Comparison of ENCODE assay signal across 8 cellular contexts in genomic region chr7:150404785-150405583, GRCh38. TPM values are rescaled to one million over a fixed set of nuclear protein-coding genes. Genes with fewer than 3 reads are reported as not detected.
DNase-seq lines count a peak whose midpoint lies in the region; TF ChIP-seq lines count a peak whose summit lies in the region.

No MANE protein-coding gene starts in this region.

- no peaks in the 10 kb centered on the region for H4K20me1 ChIP-seq in SK-N-SH (ENCODE audit: insufficient read depth)

- intact Hi-C loops in thyroid gland (cut with DNase I) = loop anchor here (5.0 kb wide), 1 partner anchor 33 kb away; no protein-coding TSS in a partner anchor

- H2AFZ ChIP-seq in SK-N-SH (ENCODE audit: low read depth) = peak overlapping the region; percentile 98
- H2AFZ ChIP-seq in parathyroid adenoma = peak overlapping the region; percentile 99

- H3K4me2 ChIP-seq in SK-N-SH (peak overlapping the region; percentile 98), parathyroid adenoma (ENCODE audit: low read length) (peak overlapping the region; percentile 63)

- H3K79me2 ChIP-seq in SK-N-SH (ENCODE audit: insufficient read depth) (no peaks in the 10 kb centered on the region), parathyroid adenoma (no peaks in the 10 kb centered on the region)

- TF ChIP-seq CTCF in LNCaP clone FGC (IDR thresholded peaks at IDR 0.05; ENCODE audit: control insufficient read depth, extremely low read depth, insufficient read depth) = peak; percentile 60
- TF ChIP-seq CTCF in SK-N-SH (IDR thresholded peaks at IDR 0.05) = peak; percentile 42
- peak; percentile 23 for TF ChIP-seq CTCF in cardiac muscle cell (IDR thresholded peaks at IDR 0.05; ENCODE audit: low read depth, low read length)
- peak; percentile 29 for TF ChIP-seq CTCF in parathyroid adenoma (IDR thresholded peaks at IDR 0.05)
- TF ChIP-seq CTCF in thyroid gland (IDR thresholded peaks at IDR 0.05) = peak in 3 of 6 experiments; percentile 3 to 28 (median 20)

- H3K4me1 ChIP-seq in SK-N-SH (ENCODE audit: control insufficient read depth in 1 of 2, insufficient read depth in 2 of 2, low read depth in 1 of 2, low read length in 1 of 2) (peaks cover 9 to 35% of the 10 kb centered on the region in 2 experiments), cardiac muscle cell (ENCODE audit: low read depth) (peaks cover 13% of the 10 kb centered on the region), parathyroid adenoma (peaks cover 21% of the 10 kb centered on the region), thyroid gland (peaks cover 42 to 64% of the 10 kb centered on the region in 2 donors)

- 9% methylated on average over 58 of the region's 86 CpGs for WGBS in SK-N-SH (ENCODE audit: low lambda C conversion rate)
- WGBS in thyroid gland, 2 donors = 2 to 4% methylated on average over 28 to 33 of the region's 86 CpGs

- peaks cover 0 to 3% of the 10 kb centered on the region in 2 experiments for H3K36me3 ChIP-seq in SK-N-SH (replicated peaks in 1 of 2; ENCODE audit: control insufficient read depth in 1 of 2, insufficient read depth in 2 of 2, low read length in 1 of 2)
- no peaks in the 10 kb centered on the region for H3K36me3 ChIP-seq in cardiac muscle cell
- H3K36me3 ChIP-seq in parathyroid adenoma (ENCODE audit: control insufficient read depth, insufficient read depth, low read length) = no peaks in the 10 kb centered on the region
- H3K36me3 ChIP-seq in thyroid gland = no peaks in the 10 kb centered on the region

- H3K27ac ChIP-seq in SK-N-SH (ENCODE audit: low read depth in 2 of 2, low read length in 1 of 2) (peak overlapping the region; percentile 56 to 87), cardiac muscle cell (peak overlapping the region; percentile 82), parathyroid adenoma (peak overlapping the region; percentile 85), thyroid gland (peak overlapping the region; percentile 90 to 95 (median 94))

- POLR2A ChIA-PET in SK-N-SH (lab: Yijun Ruan, JAX) = interaction anchor here (0.7 to 3.2 kb wide), 7 partner anchors 19 to 82 kb away, joined by 3 to 19 read pairs (median 4); partner anchors contain the start of genes ACTR3C, LRRC61 and REPIN1

- CTCF ChIA-PET in SK-N-SH (lab: Yijun Ruan, JAX) = interaction anchor here (0.5 to 3.4 kb wide), 20 partner anchors 8 to 1228 kb away, joined by 3 to 17 read pairs (median 3); partner anchors contain the start of genes REPIN1 and ZNF775

- H3F3A ChIP-seq in SK-N-SH (replicated peaks; ENCODE audit: insufficient read depth) = peaks cover 9% of the 10 kb centered on the region

- peak; percentile 22 to 82 for TF ChIP-seq POLR2A in thyroid gland (IDR thresholded peaks at IDR 0.05)

- no peaks in the 10 kb centered on the region for H3K27me3 ChIP-seq in SK-N-SH (ENCODE audit: insufficient read depth)
- H3K27me3 ChIP-seq in cardiac muscle cell = no peaks in the 10 kb centered on the region
- H3K27me3 ChIP-seq in parathyroid adenoma (ENCODE audit: control insufficient read depth, insufficient read depth, low read length) = no peaks in the 10 kb centered on the region
- H3K27me3 ChIP-seq in thyroid gland = no peaks in the 10 kb centered on the region

- DNase-seq in GF-D8 (lab: John Stamatoyannopoulos, UW) (peak; percentile 67), GOT3 (lab: John Stamatoyannopoulos, UW) (peak; percentile 63), LNCaP clone FGC (ENCODE audit: low read depth) (no peak), SK-N-SH (peak; percentile 100), cardiac muscle cell (ENCODE audit: low read depth in 1 of 2, low spot score in 1 of 2) (peak; percentile 93 to 95), thyroid gland (peak; percentile 90 to 92)
- peak; percentile 38 for DNase-seq in activated naive CD8-positive, alpha-beta T cell treated with anti-CD3 and anti-CD28 coated beads, Interleukin-2, amount 50 U/mL, for 16 hours (ENCODE audit: low read depth, low spot score)

- TF ChIP-seq EP300 in SK-N-SH (IDR thresholded peaks at IDR 0.05; ENCODE audit: borderline replicate concordance in 1 of 2, low read depth in 1 of 2, low read length in 1 of 2) = peak in 1 of 2 experiments; percentile 74; a peak in 2 of 4 replicates

- no peaks in the 10 kb centered on the region for H3K9me2 ChIP-seq in SK-N-SH

- H3K4me3 ChIP-seq in LNCaP clone FGC (ENCODE audit: low read depth, low read length) (peak overlapping the region; percentile 62), SK-N-SH (ENCODE audit: low read depth in 2 of 2, low read length in 1 of 2) (peak overlapping the region; percentile 71 to 74), cardiac muscle cell (peak overlapping the region; percentile 66), parathyroid adenoma (ENCODE audit: low read depth, low read length) (peak overlapping the region; percentile 60), thyroid gland (replicated peaks in 1 of 3) (peak overlapping the region; percentile 35 to 77 (median 40))

- peak overlapping the region; percentile 86 for H3K9ac ChIP-seq in SK-N-SH
- H3K9ac ChIP-seq in parathyroid adenoma = peak overlapping the region; percentile 96

- TF ChIP-seq RAD21 in SK-N-SH (IDR thresholded peaks at IDR 0.05; ENCODE audit: low read length) = peak; percentile 19; the same call in 1 of the 2 replicates

- H3K9me3 ChIP-seq in SK-N-SH = no peaks in the 10 kb centered on the region
- no peaks in the 10 kb centered on the region for H3K9me3 ChIP-seq in cardiac muscle cell (ENCODE audit: low read depth)
- no peaks in the 10 kb centered on the region for H3K9me3 ChIP-seq in parathyroid adenoma (ENCODE audit: control insufficient read depth, low read length)
- H3K9me3 ChIP-seq in thyroid gland = no peaks in the 10 kb centered on the region

TF ChIP-seq in SK-N-SH, 30 proteins besides CTCF, POLR2A, EP300 and RAD21 (continues in another document):
- TF ChIP-seq PBX3 (IDR thresholded peaks at IDR 0.05) = no peak
- peak; percentile 53; the same call in 1 of the 2 replicates for TF ChIP-seq ZBTB33 (IDR thresholded peaks at IDR 0.05; ENCODE audit: borderline replicate concordance, low read depth)
- TF ChIP-seq MAX (IDR thresholded peaks at IDR 0.05; ENCODE audit: low read depth) = peak; percentile 90
- TF ChIP-seq GABPA (IDR thresholded peaks at IDR 0.05; ENCODE audit: low read depth) = no peak; the same call in 1 of the 2 replicates
- peak; percentile 12 for TF ChIP-seq SMC3 (IDR thresholded peaks at IDR 0.05; ENCODE audit: low read depth, low read length)
- no peak for TF ChIP-seq GATA2 (CRISPR knock-in tag; IDR thresholded peaks at IDR 0.05)
- TF ChIP-seq RFX5 (IDR thresholded peaks at IDR 0.05; ENCODE audit: low read length) = 0 out of 2 replicates have a peak, but pooled peaks have one; percentile 48
- peak; percentile 78 for TF ChIP-seq CHD2 (IDR thresholded peaks at IDR 0.05; ENCODE audit: low read length, partially characterized antibody)
- TF ChIP-seq SIN3A (IDR thresholded peaks at IDR 0.05; ENCODE audit: borderline replicate concordance, low read depth, low read length) = peak; percentile 79; the same call in 1 of the 2 replicates
- no peak for TF ChIP-seq FOXJ3 (CRISPR knock-in tag; IDR thresholded peaks at IDR 0.05)
- TF ChIP-seq NFIC (IDR thresholded peaks at IDR 0.05; ENCODE audit: borderline replicate concordance) = no peak
- no peak for TF ChIP-seq JUND (IDR thresholded peaks at IDR 0.05)
- TF ChIP-seq POLR2AphosphoS5 (IDR thresholded peaks at IDR 0.05; ENCODE audit: low read depth, low read length) = peak; percentile 70

RNA-seq across cellular contexts. Expression of gene ZNF775, which starts 25.9 kb away (rescaled TPM):
- 4.6 and 5.0 TPM in 2 replicates for polyA plus RNA-seq in SK-N-SH (2012; rRNA removed)
- polyA plus RNA-seq in SK-N-SH (2012; cell fraction: cytosol; rRNA removed) = 2.3 and 3.7 TPM in 2 replicates
- polyA plus RNA-seq in SK-N-SH (2012; cell fraction: nucleus; rRNA removed) = 6.9 and 9.8 TPM in 2 replicates
- total RNA-seq in cardiac muscle cell = 31.7 and 34.3 TPM in 2 replicates
- 29.7 and 40.1 TPM in 2 replicates for polyA plus RNA-seq in cardiac muscle cell
- 1 to 10 TPM; 4.3 to 7.5 (median 6.3) TPM for total RNA-seq in thyroid gland

RNA-seq across cellular contexts. Expression of gene REPIN1, which starts 36.4 kb away (rescaled TPM):
- 87.5 and 91.6 TPM in 2 replicates for polyA plus RNA-seq in SK-N-SH (2012; rRNA removed)
- polyA plus RNA-seq in SK-N-SH (2012; cell fraction: cytosol; rRNA removed) = 49.6 and 70.3 TPM in 2 replicates
- polyA plus RNA-seq in SK-N-SH (2012; cell fraction: nucleus; rRNA removed) = 254 and 314 TPM in 2 replicates
- total RNA-seq in cardiac muscle cell = 222 and 270 TPM in 2 replicates
- polyA plus RNA-seq in cardiac muscle cell = 185 and 224 TPM in 2 replicates
- total RNA-seq in thyroid gland = 100 to 1,000 TPM in 3 of 4 donors, 10 to 100 TPM in 1; 71.9 to 144 (median 123) TPM

RNA-seq across cellular contexts. Expression of gene GIMAP8, which starts 45.4 kb away (rescaled TPM):
- not detected in 2 replicates for polyA plus RNA-seq in SK-N-SH (2012; rRNA removed)
- not detected in 2 replicates for polyA plus RNA-seq in SK-N-SH (2012; cell fraction: cytosol; rRNA removed)
- polyA plus RNA-seq in SK-N-SH (2012; cell fraction: nucleus; rRNA removed) = 0.01 TPM in 1 of 2 replicates, not detected in the other
- 0.11 and 0.24 TPM in 2 replicates for total RNA-seq in cardiac muscle cell
- polyA plus RNA-seq in cardiac muscle cell = 0.31 TPM in 1 of 2 replicates, not detected in the other
- total RNA-seq in thyroid gland = 10 to 100 TPM in 3 of 4 donors, 1 to 10 TPM in 1; 7.5 to 34.5 (median 20.0) TPM
